Comparison of ENCODE assay signal across 21 cellular contexts in the genomic region with DNA sequence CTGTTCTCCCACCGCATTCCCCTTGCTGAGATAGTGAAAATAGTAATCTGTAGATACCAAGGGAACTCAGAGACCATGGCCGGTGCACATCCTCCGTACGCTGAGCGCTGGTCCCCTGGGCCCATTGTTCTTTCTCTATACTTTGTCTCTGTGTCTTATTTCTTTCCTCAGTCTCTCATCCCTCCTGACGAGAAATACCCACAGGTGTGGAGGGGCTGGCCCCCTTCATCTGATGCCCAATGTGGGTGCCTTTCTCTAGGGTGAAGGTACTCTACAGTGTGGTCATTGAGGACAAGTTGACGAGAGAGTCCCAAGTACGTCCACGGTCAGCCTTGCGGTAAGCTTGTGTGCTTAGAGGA. TPM values are rescaled to one million over a fixed set of nuclear protein-coding genes. Genes with fewer than 3 reads are reported as not detected.
DNase-seq lines count a peak whose midpoint lies in the region; ATAC-seq, FAIRE-seq and TF ChIP-seq lines count a peak whose summit lies in the region.
"Had no signal": no experiment of that assay in that cellular context is flagged by ENCODE, and none has a peak within 500 bp of the region (broad histone marks: within the 10 kb centered on the region; RNA-seq: fewer than 3 reads in every experiment).

No MANE protein-coding gene starts in this region.

- no peak overlapping the region for H2AFZ ChIP-seq in H1 (ENCODE audit: low read length)

- CTCF ChIA-PET in H1 (lab: Charles Lee; ENCODE audit: partially characterized antibody), result interaction anchor here (1.1 to 1.8 kb wide), 5 partner anchors 29 to 127 kb away, joined by 4 to 6 read pairs (median 4); partner anchors contain the start of gene IGLL1

- in situ Hi-C loops in G401 (cut with HindIII; ENCODE audit: low sequenced_read_pairs), result no loop called here

- peak overlapping the region; percentile 65 for H3K4me3 ChIP-seq in HUES6 (ENCODE audit: low read depth, low read length)
- H3K4me3 ChIP-seq in H1 (ENCODE audit: extremely low read depth in 1 of 4, insufficient read depth in 2 of 4, low read depth in 3 of 4, low read length in 4 of 4), result no peak overlapping the region
- peak overlapping the region in 1 of 2 donors; percentile 37 for H3K4me3 ChIP-seq in mucosa of rectum (ENCODE audit: low read length in 2 of 2)

- H3K18ac ChIP-seq in H1 (ENCODE audit: extremely low read depth, low read length), result peak overlapping the region; percentile 19

- TF ChIP-seq CTCF in 22Rv1 (IDR thresholded peaks at IDR 0.05) (no peak), H1 (IDR thresholded peaks at IDR 0.05; ENCODE audit: control extremely low read depth in 1 of 3, insufficient read depth in 1 of 3, low read depth in 1 of 3, low read length in 3 of 3) (no peak), foreskin keratinocyte (conservative IDR thresholded peaks at IDR 0.05) (no peak)

- H3K9me3 ChIP-seq in HUES6 (ENCODE audit: control insufficient read depth, insufficient read depth, low read depth, low read length) (no peaks in the 10 kb centered on the region), H1 (ENCODE audit: insufficient read depth in 2 of 2, low read depth in 1 of 2, low read length in 1 of 2) (no peaks in the 10 kb centered on the region), mucosa of rectum (ENCODE audit: control insufficient read depth in 2 of 2, low read length in 2 of 2) (no peaks in the 10 kb centered on the region)

- H3K36me3 ChIP-seq in HUES6 (ENCODE audit: control insufficient read depth, insufficient read depth, low read length) (peaks cover 15% of the 10 kb centered on the region; the same call in 1 of the 2 replicates), H1 (ENCODE audit: control insufficient read depth in 2 of 4, insufficient read depth in 4 of 4, low read length in 3 of 4) (no peaks in the 10 kb centered on the region), mucosa of rectum (ENCODE audit: control insufficient read depth in 2 of 2, insufficient read depth in 2 of 2, low read length in 2 of 2) (no peaks in the 10 kb centered on the region)

- no peak overlapping the region for H3K56ac ChIP-seq in H1 (replicated peaks; ENCODE audit: insufficient read length, low read depth, low read length)

- H2BK15ac ChIP-seq in H1 (ENCODE audit: low read length), result peak overlapping the region; percentile 25; the same call in 1 of the 2 replicates

- no peaks in the 10 kb centered on the region for H3K79me2 ChIP-seq in H1 (ENCODE audit: control insufficient read depth in 1 of 2, insufficient read depth in 2 of 2, low read length in 2 of 2)

- H2AK5ac ChIP-seq in H1 (ENCODE audit: low read depth, low read length), result peak overlapping the region; percentile 82; the same call in 1 of the 2 replicates

- peaks cover 47% of the 10 kb centered on the region for H3K4me1 ChIP-seq in HUES6 (ENCODE audit: control insufficient read depth, insufficient read depth, low read length)
- peaks cover 20 to 40% (median 28%) of the 10 kb centered on the region in 4 experiments for H3K4me1 ChIP-seq in H1 (replicated peaks in 1 of 4; ENCODE audit: control insufficient read depth in 3 of 4, insufficient read depth in 4 of 4, low read length in 3 of 4)
- peaks cover 18 to 40% of the 10 kb centered on the region in 2 donors for H3K4me1 ChIP-seq in mucosa of rectum (ENCODE audit: control insufficient read depth in 2 of 2, insufficient read depth in 2 of 2, low read length in 2 of 2)
- no peaks in the 10 kb centered on the region for H3K4me1 ChIP-seq in foreskin keratinocyte

- no peaks in the 10 kb centered on the region for H4K20me1 ChIP-seq in H1 (replicated peaks in 1 of 2; ENCODE audit: control insufficient read depth in 1 of 2, insufficient read depth in 2 of 2, low read length in 2 of 2)

- H3K14ac ChIP-seq in H1 (ENCODE audit: insufficient read length), result no peak overlapping the region

- TF ChIP-seq EP300 in H1 (IDR thresholded peaks at IDR 0.05; ENCODE audit: borderline replicate concordance in 1 of 2, low read depth in 2 of 2, low read length in 2 of 2), result no peak

- H4K91ac ChIP-seq in H1 (replicated peaks; ENCODE audit: insufficient read length, low read length), result no peak overlapping the region

- no peak overlapping the region for H4K5ac ChIP-seq in H1 (ENCODE audit: insufficient read length, low read depth, low read length)

- WGBS in H1 (ENCODE audit: extremely low coverage in 1 of 2, insufficient coverage in 1 of 2, insufficient read length in 1 of 2, insufficient replicate concordance in 2 of 2, low coverage in 1 of 2, low lambda C conversion rate in 2 of 2, missing lambda C conversion rate in 1 of 2), 2 experiments, result 85% methylated on average over 10 of the region's 10 CpGs; no CpG with 5 or more reads in 1 of the 2 experiments

- no peaks in the 10 kb centered on the region for H3K27me3 ChIP-seq in HUES6 (ENCODE audit: control insufficient read depth, insufficient read depth, low read length)
- peaks cover 0 to 7% (median 4%) of the 10 kb centered on the region in 4 experiments; a peak in 3 of 7 replicates for H3K27me3 ChIP-seq in H1 (replicated peaks in 1 of 4; ENCODE audit: control insufficient read depth in 3 of 4, extremely low read depth in 1 of 4, insufficient read depth in 3 of 4, low read length in 3 of 4)
- H3K27me3 ChIP-seq in mucosa of rectum (ENCODE audit: control insufficient read depth in 2 of 2, insufficient read depth in 2 of 2, low read length in 2 of 2), result no peaks in the 10 kb centered on the region
- H3K27me3 ChIP-seq in foreskin keratinocyte, result peaks cover 3% of the 10 kb centered on the region

- POLR2A ChIA-PET in H1 (lab: Charles Lee; ENCODE audit: partially characterized antibody), result no interaction called here

- no peak for FAIRE-seq in H1 (lab: Jason Lieb, UNC)

- H2BK12ac ChIP-seq in H1 (ENCODE audit: low read depth, low read length), result peak overlapping the region; percentile 75; the same call in 1 of the 2 replicates

- H3K23me2 ChIP-seq in H1 (ENCODE audit: low read depth, low read length), result peaks cover 5% of the 10 kb centered on the region

- H3K79me1 ChIP-seq in H1 (ENCODE audit: low read depth, low read length), result no peaks in the 10 kb centered on the region

- H4K8ac ChIP-seq in H1 (ENCODE audit: extremely low read depth, insufficient read depth, low read length), result no peak overlapping the region

- no peak for TF ChIP-seq RAD21 in H1 (IDR thresholded peaks at IDR 0.05 in 1 of 2, conservative IDR thresholded peaks at IDR 0.05 in 1 of 2; ENCODE audit: low read depth in 2 of 2, low read length in 2 of 2)

- no peak overlapping the region for H3K4ac ChIP-seq in H1 (replicated peaks; ENCODE audit: insufficient read length, low read depth, low read length)

- H3K9ac ChIP-seq in HUES6 (ENCODE audit: low read length) (peak overlapping the region; percentile 99), H1 (replicated peaks in 1 of 4; ENCODE audit: extremely low read depth in 1 of 4, low read depth in 3 of 4, low read length in 3 of 4) (no peak overlapping the region), mucosa of rectum (ENCODE audit: low read depth in 1 of 2, low read length in 2 of 2) (peak overlapping the region in 1 of 2 donors; percentile 41)

- DNase-seq in H1 (ENCODE audit: low read depth in 1 of 2, low spot score in 2 of 2), result no peak
- no peak for DNase-seq in 8988T
- no peak for DNase-seq in foreskin keratinocyte
- DNase-seq in G401 (ENCODE audit: low spot score), result no peak
- DNase-seq: activated CD4-positive, alpha-beta T cell treated with anti-CD3 and anti-CD28 coated beads for 48 hours; activated naive CD8-positive, alpha-beta T cell treated with anti-CD3 and anti-CD28 coated beads for 36 hours; caudate nucleus; effector memory CD8-positive, alpha-beta T cell; left ventricle myocardium superior; NCI-H1436 treated with DMSO at 0.1 percent for 48 hours; NCI-H510A; right cardiac atrium; stimulated activated CD4-positive, alpha-beta T cell treated with anti-CD3 and anti-CD28 coated beads, Interleukin-2, amount 100 ng/mL, for 48 hours; substantia nigra had no signal

- peak overlapping the region; percentile 62; the same call in 1 of the 2 replicates for H2BK20ac ChIP-seq in H1 (ENCODE audit: low read length)

- H3K27ac ChIP-seq in 22Rv1 (peak overlapping the region; percentile 100), HUES6 (ENCODE audit: low read depth, low read length) (peak overlapping the region; percentile 91; the same call in 1 of the 2 replicates), H1 (ENCODE audit: low read depth, low read length) (no peak overlapping the region), mucosa of rectum (ENCODE audit: low read depth in 2 of 2, low read length in 2 of 2) (peak overlapping the region; percentile 26 to 73), foreskin keratinocyte (no peak overlapping the region)

- peak overlapping the region; percentile 49; the same call in 1 of the 2 replicates for H2BK5ac ChIP-seq in H1 (ENCODE audit: low read depth, low read length)

- ATAC-seq in GM18520 (IDR thresholded peaks at IDR 0.05; ENCODE audit: unreplicated experiment), result no peak
- ATAC-seq in foreskin keratinocyte, result no peak
- ATAC-seq: effector memory CD8-positive, alpha-beta T cell; left ventricle myocardium superior; right cardiac atrium had no signal

- H3K4me2 ChIP-seq in H1 (ENCODE audit: insufficient read depth in 1 of 2, low read depth in 2 of 2, low read length in 2 of 2), result peak overlapping the region in 1 of 2 experiments; percentile 44; a peak in 1 of 4 replicates

- no peak overlapping the region for H3K23ac ChIP-seq in H1 (ENCODE audit: insufficient read length)

- H2BK120ac ChIP-seq in H1 (replicated peaks; ENCODE audit: low read depth, low read length), result no peak overlapping the region

- TF ChIP-seq POLR2A in H1 (IDR thresholded peaks at IDR 0.05; ENCODE audit: control extremely low read depth in 1 of 2, low read depth in 2 of 2, low read length in 2 of 2), result no peak

TF ChIP-seq in H1, 55 proteins besides CTCF, POLR2A, EP300 and RAD21:
- no peak for TF ChIP-seq RFX5 (IDR thresholded peaks at IDR 0.05; ENCODE audit: borderline replicate concordance, low read depth, low read length)

RNA-seq across cellular contexts. Expression of gene IGLL1, which starts 41.6 kb away (rescaled TPM):
- total RNA-seq in H1 (2021; fragmentation: NEBNext Ultra II Directional; extraction: Animal tissue kit (Norgen Biotek cat#: 25700)), result not detected in 2 replicates
- polyA plus RNA-seq in H1 (2011; rRNA removed) (not detected in 2 replicates), foreskin keratinocyte (not detected in 2 replicates)
- polyA plus RNA-seq in H1 (2011; cell fraction: cytosol; rRNA removed), result not detected
- polyA plus RNA-seq in H1 (2011; cell fraction: nucleus; rRNA removed), result 0.21 TPM
- polyA plus RNA-seq in H1 (2012, experiment 1 of 2), result not detected in 4 replicates
- polyA plus RNA-seq in H1 (2012, experiment 2 of 2), result not detected
- not detected for polyA plus RNA-seq in H1 (2013, experiment 1 of 2)
- polyA plus RNA-seq in H1 (2013, experiment 2 of 2), result not detected
- polyA minus RNA-seq in H1 (2011; rRNA and poly(A)+ RNA removed), result not detected in 2 replicates
- polyA minus RNA-seq in H1 (2011; cell fraction: cytosol; rRNA and poly(A)+ RNA removed), result not detected
- not detected for polyA minus RNA-seq in H1 (2011; cell fraction: nucleus; rRNA and poly(A)+ RNA removed)
- not detected in 2 replicates for total RNA-seq in foreskin keratinocyte
- total RNA-seq in G401 (2014; rRNA removed; shearing (Covaris generic)), result not detected in 2 replicates
- total RNA-seq: activated naive CD8-positive, alpha-beta T cell treated with anti-CD3 and anti-CD28 coated beads for 36 hours; left ventricle myocardium superior; LHCN-M2; right cardiac atrium; SK-MEL-5 had no signal
- polyA plus RNA-seq: neural cell, right cardiac atrium had no signal

Comparison
In these comparisons a context has a peak if more than half of its experiments do, and no peak if none do; other contexts are left out.
1. H3K27ac ChIP-seq: peak in 22Rv1 (single experiment), HUES6 (single experiment) and mucosa of rectum (2 of 2); none in H1 (single experiment) and foreskin keratinocyte (single experiment).